ENCODE assay signal across 36 cellular contexts in genomic region chr17:27460196-27460725, GRCh38. TPM values are rescaled to one million over a fixed set of nuclear protein-coding genes. Genes with fewer than 3 reads are reported as not detected.
DNase-seq lines count a peak whose midpoint lies in the region; ATAC-seq, FAIRE-seq and TF ChIP-seq lines count a peak whose summit lies in the region.
"Had no signal": no experiment of that assay in that cellular context is flagged by ENCODE, and none has a peak within 500 bp of the region (broad histone marks: within the 10 kb centered on the region; RNA-seq: fewer than 3 reads in every experiment).

No MANE protein-coding gene starts in this region.

- no peak for TF ChIP-seq POLR2A in K562 (conservative IDR thresholded peaks at IDR 0.05)

- H3K79me2 ChIP-seq in GM23338 (replicated peaks; ENCODE audit: insufficient read depth) (peaks cover 83% of the 10 kb centered on the region), K562 (ENCODE audit: control insufficient read depth, insufficient read depth, low read length) (peaks cover 86% of the 10 kb centered on the region)

- intact Hi-C loops in K562 (cut with micrococcal nuclease) (loop anchor here (5.0 kb wide), 1 partner anchor 163 kb away; no protein-coding TSS in a partner anchor), kidney (cut with DNase I) (no loop called here)

- peaks cover 4% of the 10 kb centered on the region; the same call in 1 of the 3 replicates for H3K36me3 Mint-ChIP-seq in GM23338 (ENCODE audit: low read depth)
- H3K36me3 Mint-ChIP-seq in progenitor cell of endocrine pancreas (ENCODE audit: insufficient read depth), result no peaks in the 10 kb centered on the region

- H3K4me3 ChIP-seq in GM23338, result no peak overlapping the region
- H3K4me3 ChIP-seq in K562, result no peak overlapping the region
- no peak overlapping the region for H3K4me3 ChIP-seq in kidney (ENCODE audit: low read length in 2 of 2)
- H3K4me3 ChIP-seq: HAP-1 had no signal

- H3K36me3 ChIP-seq in GM23338 (ENCODE audit: insufficient read depth) (no peaks in the 10 kb centered on the region), K562 (ENCODE audit: control insufficient read depth, insufficient read depth, low read length) (peaks cover 11% of the 10 kb centered on the region; the same call in 1 of the 3 replicates), kidney (ENCODE audit: control insufficient read depth in 1 of 2, insufficient read depth in 2 of 2, low read length in 2 of 2) (no peaks in the 10 kb centered on the region)
- H3K36me3 ChIP-seq: BE2C, HAP-1 had no signal

- ATAC-seq in GM23338 (no peak), K562 (no peak), GM18858 (IDR thresholded peaks at IDR 0.05; ENCODE audit: unreplicated experiment) (no peak), GM21825 (IDR thresholded peaks at IDR 0.05; ENCODE audit: unreplicated experiment) (no peak)
- ATAC-seq: activated naive CD8-positive, alpha-beta T cell treated with anti-CD3 and anti-CD28 coated beads, Interleukin-2, amount 50 U/mL, for 24 hours; activated T-cell treated with anti-CD3 and anti-CD28 coated beads, Interleukin-2, amount 50 U/mL, for 72 hours; esophagus mucosa; naive thymus-derived CD4-positive, alpha-beta T cell had no signal

- no peak for TF ChIP-seq RAD21 in K562 (CRISPR knock-in tag; conservative IDR thresholded peaks at IDR 0.05 in 1 of 2, IDR thresholded peaks at IDR 0.05 in 1 of 2)

- CTCF ChIA-PET in K562 (lab: Yijun Ruan, JAX; ENCODE audit: low intra/inter-chr PET ratio), result no interaction called here

- H3K9me2 ChIP-seq in GM23338 (ENCODE audit: insufficient read depth), result no peaks in the 10 kb centered on the region

- H4K20me1 ChIP-seq in GM23338 (replicated peaks; ENCODE audit: insufficient read depth), result peaks cover 18% of the 10 kb centered on the region
- H4K20me1 ChIP-seq in K562 (replicated peaks; ENCODE audit: control insufficient read depth, insufficient read depth, low read length), result peaks cover 4% of the 10 kb centered on the region; the same call in 1 of the 2 replicates

- POLR2A ChIA-PET in K562 (lab: Yijun Ruan, JAX), result interaction anchor here (0.6 to 5.4 kb wide), 5 partner anchors 10 to 392 kb away, joined by 3 to 40 read pairs (median 4); no protein-coding TSS in a partner anchor

- TF ChIP-seq EP300 in K562 (IDR thresholded peaks at IDR 0.05; ENCODE audit: low read length), result no peak

- peaks cover 65% of the 10 kb centered on the region for H3K4me1 Mint-ChIP-seq in GM23338
- peaks cover 42% of the 10 kb centered on the region for H3K4me1 Mint-ChIP-seq in progenitor cell of endocrine pancreas (ENCODE audit: low read depth)

- FAIRE-seq in K562 (lab: Jason Lieb, UNC), result no peak
- FAIRE-seq in kidney (lab: Jason Lieb, UNC), result no peak
- FAIRE-seq: GM18507, GM19239, keratinocyte, RCC 7860, urothelium cell line had no signal

- no peak overlapping the region for H2AFZ ChIP-seq in GM23338
- H2AFZ ChIP-seq in K562 (ENCODE audit: low read depth, low read length), result no peak overlapping the region

- H3K4me2 ChIP-seq in GM23338, result 0 out of 2 replicates have a peak overlapping the region, but pooled peaks have one; percentile 8
- no peak overlapping the region; the same call in none of the 2 replicates for H3K4me2 ChIP-seq in K562 (ENCODE audit: insufficient read depth, low read length)

- H3K9ac ChIP-seq in K562 (ENCODE audit: insufficient read depth in 1 of 2, low read depth in 2 of 2, low read length in 2 of 2) (peak overlapping the region in 1 of 2 experiments; percentile 66; a peak in 2 of 4 replicates), kidney (ENCODE audit: low read length in 2 of 2) (no peak overlapping the region)

- H3K27me3 Mint-ChIP-seq in GM23338 (ENCODE audit: insufficient read depth, low read depth, poor library complexity) (peaks cover 12% of the 10 kb centered on the region), progenitor cell of endocrine pancreas (no peaks in the 10 kb centered on the region)
- H3K27me3 Mint-ChIP-seq: activated naive CD8-positive, alpha-beta T cell treated with anti-CD3 and anti-CD28 coated beads, Interleukin-2, amount 50 U/mL, for 24 hours; naive thymus-derived CD4-positive, alpha-beta T cell had no signal

- no TSS peak for BruUV-seq in K562 (replicated peaks; lab: Mats Ljungman, UMichigan)

- WGBS in K562 (ENCODE audit: insufficient coverage, low coverage, missing lambda C conversion rate), result 55% methylated on average over 5 of the region's 6 CpGs

- H3K4me3 Mint-ChIP-seq in GM23338 (no peak overlapping the region), progenitor cell of endocrine pancreas (ENCODE audit: low read depth) (no peak overlapping the region)

- TF ChIP-seq CTCF in GM23338 (conservative IDR thresholded peaks at IDR 0.05; ENCODE audit: low read depth in 2 of 2), result no peak
- no peak for TF ChIP-seq CTCF in K562 (IDR thresholded peaks at IDR 0.05 in 2 of 3, conservative IDR thresholded peaks at IDR 0.05 in 1 of 3; ENCODE audit: insufficient read depth in 2 of 3, low read depth in 1 of 3, low read length in 3 of 3)
- TF ChIP-seq CTCF in kidney (IDR thresholded peaks at IDR 0.05; ENCODE audit: borderline replicate concordance, extremely low read depth, insufficient read depth), result no peak
- no peak for TF ChIP-seq CTCF in progenitor cell of endocrine pancreas (IDR thresholded peaks at IDR 0.05; ENCODE audit: unreplicated experiment)

- H3K9me3 ChIP-seq in K562 (replicated peaks; ENCODE audit: control insufficient read depth, insufficient read depth, low read depth, low read length), result no peaks in the 10 kb centered on the region
- H3K9me3 ChIP-seq in kidney (ENCODE audit: control insufficient read depth in 1 of 2, low read length in 2 of 2), result no peaks in the 10 kb centered on the region
- H3K9me3 ChIP-seq: BE2C, HAP-1 had no signal

- H3K9me1 ChIP-seq in K562 (ENCODE audit: control insufficient read depth, insufficient read depth, low read length), result no peaks in the 10 kb centered on the region

- peaks cover 12% of the 10 kb centered on the region for H3K27me3 ChIP-seq in GM23338 (ENCODE audit: insufficient read depth)
- H3K27me3 ChIP-seq in K562 (ENCODE audit: control insufficient read depth in 2 of 2, insufficient read depth in 2 of 2, low read length in 2 of 2), result no peaks in the 10 kb centered on the region
- H3K27me3 ChIP-seq: BE2C had no signal

- H3K27ac ChIP-seq in GM23338 (ENCODE audit: low read depth), result no peak overlapping the region
- no peak overlapping the region for H3K27ac ChIP-seq in K562 (ENCODE audit: extremely low read depth, low read depth, low read length)
- H3K27ac ChIP-seq in kidney (ENCODE audit: low read depth in 2 of 2, low read length in 2 of 2), result peak overlapping the region; percentile 23 to 62
- H3K27ac ChIP-seq: WERI-Rb-1 had no signal

- in situ Hi-C loops in K562 (cut with MboI), result no loop called here

- H3K4me1 ChIP-seq in GM23338 (ENCODE audit: insufficient read depth) (peaks cover 61% of the 10 kb centered on the region), K562 (replicated peaks in 1 of 2; ENCODE audit: control insufficient read depth in 2 of 2, insufficient read depth in 2 of 2, low read length in 2 of 2) (peaks cover 64 to 69% of the 10 kb centered on the region in 2 experiments), kidney (ENCODE audit: control insufficient read depth in 1 of 2, insufficient read depth in 1 of 2, low read depth in 1 of 2, low read length in 2 of 2) (peaks cover 25 to 31% of the 10 kb centered on the region in 2 donors)
- H3K4me1 ChIP-seq: BE2C had no signal

- no peak for DNase-seq in GM23338 (ENCODE audit: low spot score)
- DNase-seq in K562 (ENCODE audit: extremely low read depth in 1 of 4, low spot score in 3 of 4), result no peak
- no peak for DNase-seq in kidney
- no peak for DNase-seq in progenitor cell of endocrine pancreas (ENCODE audit: low spot score, unreplicated experiment)
- DNase-seq in NCI-H2227 treated with DMSO at 0.1 percent for 48 hours (lab: John Stamatoyannopoulos, UW), result no peak
- DNase-seq: ACHN; activated CD4-positive, alpha-beta T cell treated with anti-CD3 and anti-CD28 coated beads for 48 hours; activated naive CD4-positive, alpha-beta T cell; activated naive CD8-positive, alpha-beta T cell treated with anti-CD3 and anti-CD28 coated beads, Interleukin-2, amount 50 U/mL, for 24 hours; activated T-cell treated with anti-CD3 and anti-CD28 coated beads, Interleukin-2, amount 50 U/mL, for 72 hours; BE2C; caudate nucleus; CD8-positive, alpha-beta memory T cell; cortex of kidney; DMS 273 treated with DMSO at 0.1 percent for 48 hours; EL; foreskin fibroblast; head of caudate nucleus; MV-4-11; naive thymus-derived CD4-positive, alpha-beta T cell; NCI-H2107; NCI-H82; occipital lobe; SIG-M5; stimulated activated naive CD4-positive, alpha-beta T cell; T1000; WERI-Rb-1 had no signal

- no peak overlapping the region for H3K27ac Mint-ChIP-seq in GM23338
- peak overlapping the region; percentile 47 for H3K27ac Mint-ChIP-seq in progenitor cell of endocrine pancreas

- H3F3A ChIP-seq in GM23338 (replicated peaks; ENCODE audit: low read depth), result 0 out of 2 replicates have a peak, but pooled peaks cover 3% of the 10 kb centered on the region

- H3K9me3 Mint-ChIP-seq in GM23338, result no peaks in the 10 kb centered on the region
- no peaks in the 10 kb centered on the region for H3K9me3 Mint-ChIP-seq in progenitor cell of endocrine pancreas (ENCODE audit: low read depth)
- H3K9me3 Mint-ChIP-seq: activated naive CD8-positive, alpha-beta T cell treated with anti-CD3 and anti-CD28 coated beads, Interleukin-2, amount 50 U/mL, for 24 hours; activated T-cell treated with anti-CD3 and anti-CD28 coated beads, Interleukin-2, amount 50 U/mL, for 72 hours; CD8-positive, alpha-beta memory T cell; naive thymus-derived CD4-positive, alpha-beta T cell had no signal

RNA-seq across cellular contexts. Expression of gene KSR1, which starts 4.0 kb away (rescaled TPM):
- total RNA-seq in GM23338 (2014; rRNA removed; shearing (Covaris generic)), result 35.6 and 53.2 TPM in 2 replicates
- polyA plus RNA-seq in GM23338 (2016; fragmentation: Nextera tagmentation; extraction: Ambion mirVana) (7.8 and 8.5 TPM in 2 replicates), K562 (2011; rRNA removed) (16.4 and 20.2 TPM in 2 replicates), K562 (2014; fragmentation: Illumina TruSeq; extraction: Trizol) (36.9 and 38.0 TPM in 2 replicates), K562 (2014; fragmentation: Nextera tagmentation; extraction: Ambion mirVana) (1 to 10 TPM; 1.4 TPM), K562 (2014; rRNA removed) (29.4 and 33.6 TPM in 2 replicates), kidney (ENCODE audit: insufficient read depth, low read depth, low replicate concordance) (11.7 TPM)
- 221 and 371 TPM in 2 replicates for total RNA-seq in K562 (2011; cell fraction: chromatin; rRNA removed; ENCODE audit: low replicate concordance)
- 168 and 203 TPM in 2 replicates for total RNA-seq in K562 (2011; cell fraction: nucleolus; rRNA removed)
- 226 and 236 TPM in 2 replicates for total RNA-seq in K562 (2011; cell fraction: nucleoplasm; rRNA removed)
- total RNA-seq in K562 (2014; rRNA removed) (17.8 and 18.2 TPM in 2 replicates), K562 (2014; rRNA removed; fragmentation: Illumina TruSeq; extraction: Trizol) (14.7 and 18.4 TPM in 2 replicates), K562 (2015; rRNA removed; fragmentation: Illumina TruSeq; extraction: Trizol) (9.6 and 10.9 TPM in 2 replicates), K562 (2021) (48.0 and 51.7 TPM in 2 replicates), kidney (97.3 TPM), progenitor cell of endocrine pancreas (66.2 and 70.1 TPM in 2 replicates)
- polyA plus RNA-seq in K562 (2011; cell fraction: cytosol; rRNA removed), result 9.1 and 16.1 TPM in 2 replicates
- 52.3 and 120 TPM in 2 replicates for polyA plus RNA-seq in K562 (2011; cell fraction: nucleus; rRNA removed)
- polyA plus RNA-seq in K562 (2012), result 27.7 and 56.2 TPM in 2 replicates
- 19.1 and 30.3 TPM in 2 replicates for polyA minus RNA-seq in K562 (2011; rRNA and poly(A)+ RNA removed)
- polyA minus RNA-seq in K562 (2011; cell fraction: cytosol; rRNA and poly(A)+ RNA removed), result 12.2 and 19.3 TPM in 2 replicates
- polyA minus RNA-seq in K562 (2011; cell fraction: nucleus; rRNA and poly(A)+ RNA removed), result 31.8 and 39.9 TPM in 2 replicates

Comparison
In these comparisons a context has a peak if more than half of its experiments do, and no peak if none do; other contexts are left out.
1. H3K27ac ChIP-seq: peak in kidney (2 of 2); none in GM23338 (single experiment) and K562 (single experiment).